Comparison of ENCODE assay signal across 8 cellular contexts in genomic region chr19:35044317-35045117, GRCh38. TPM values are rescaled to one million over a fixed set of nuclear protein-coding genes. Genes with fewer than 3 reads are reported as not detected.
DNase-seq lines count a peak whose midpoint lies in the region; ATAC-seq and TF ChIP-seq lines count a peak whose summit lies in the region.

No MANE protein-coding gene starts in this region.

- TF ChIP-seq CTCF in activated B cell treated with CpG ODN at 0.5 μM for 24 hours (IDR thresholded peaks at IDR 0.05) (peak; percentile 92), liver (IDR thresholded peaks at IDR 0.05; ENCODE audit: low read depth, low read length, missing input control) (peak; percentile 89)

- peak overlapping the region in 1 of 2 donors; percentile 34 for H3K9ac ChIP-seq in liver (ENCODE audit: low read depth in 1 of 2, low read length in 2 of 2)

- no peak overlapping the region for H3K27ac Mint-ChIP-seq in activated B cell treated with CpG ODN at 0.5 μM for 24 hours

- POLR2A ChIA-PET in activated B cell treated with CpG ODN at 0.5 μM for 24 hours (lab: Charles Lee) = no interaction called here

- CTCF ChIA-PET in activated B cell treated with CpG ODN at 0.5 μM for 24 hours (lab: Charles Lee) = interaction anchor here (0.6 to 1.7 kb wide), 11 partner anchors 11 to 171 kb away, joined by 3 to 8 read pairs (median 3); partner anchors contain the start of gene ZNF792

- ATAC-seq in activated B cell treated with CpG ODN at 0.5 μM for 24 hours (ENCODE audit: low read depth) (no peak), HG02973 (IDR thresholded peaks at IDR 0.05; ENCODE audit: unreplicated experiment) (no peak), HG03108 (IDR thresholded peaks at IDR 0.05; ENCODE audit: unreplicated experiment) (no peak)

- intact Hi-C loops in activated B cell treated with CpG ODN at 0.5 μM for 24 hours (cut with micrococcal nuclease) = loop anchor here (1.0 to 2.0 kb wide), 2 partner anchors 46 to 72 kb away; no protein-coding TSS in a partner anchor

- peak overlapping the region; percentile 63 to 78 (median 76) for H3K4me3 ChIP-seq in liver (ENCODE audit: low read depth in 1 of 3, low read length in 3 of 3)

- WGBS in liver = 53% methylated on average over 9 of the region's 9 CpGs

- peaks cover 3% of the 10 kb centered on the region for H3K27me3 Mint-ChIP-seq in activated B cell treated with CpG ODN at 0.5 μM for 24 hours

- TF ChIP-seq RAD21 in liver (IDR thresholded peaks at IDR 0.05) = peak; percentile 74 to 84

- no peaks in the 10 kb centered on the region for H3K36me3 Mint-ChIP-seq in activated B cell treated with CpG ODN at 0.5 μM for 24 hours (ENCODE audit: low read depth)

- H3K4me1 ChIP-seq in liver (ENCODE audit: control insufficient read depth in 4 of 4, insufficient read depth in 4 of 4, low read length in 3 of 4) = peaks cover 27 to 86% (median 57%) of the 10 kb centered on the region in 4 donors

- H3K36me3 ChIP-seq in liver (ENCODE audit: control insufficient read depth in 4 of 4, insufficient read depth in 3 of 4, low read depth in 1 of 4, low read length in 3 of 4) = peaks cover 0 to 5% (median under 1%) of the 10 kb centered on the region in 4 donors

- peaks cover 33% of the 10 kb centered on the region for H3K4me1 Mint-ChIP-seq in activated B cell treated with CpG ODN at 0.5 μM for 24 hours

- no peaks in the 10 kb centered on the region for H3K27me3 ChIP-seq in liver (ENCODE audit: control insufficient read depth in 4 of 4, insufficient read depth in 4 of 4, low read length in 3 of 4)

- DNase-seq in Daoy (ENCODE audit: low read depth) = peak; percentile 62
- DNase-seq in Kasumi-1 (lab: John Stamatoyannopoulos, UW) = peak; percentile 56 to 61
- peak; percentile 49 for DNase-seq in activated B cell treated with CpG ODN at 0.5 μM for 24 hours
- DNase-seq in central memory CD4-positive, alpha-beta T cell = peak; percentile 43
- peak; percentile 23 to 37 for DNase-seq in stimulated activated CD8-positive, alpha-beta memory T cell treated with anti-CD3 and anti-CD28 coated beads, Interleukin-15, amount 100 ng/mL, for 48 hours (ENCODE audit: low read depth in 2 of 2)

- no peak overlapping the region for H3K4me3 Mint-ChIP-seq in activated B cell treated with CpG ODN at 0.5 μM for 24 hours

- H3K9me3 ChIP-seq in liver (ENCODE audit: control insufficient read depth in 4 of 4, low read length in 3 of 4) = no peaks in the 10 kb centered on the region

- H3K27ac ChIP-seq in liver (ENCODE audit: low read depth in 1 of 2, low read length in 2 of 2) = peak overlapping the region; percentile 93 to 98

- no peaks in the 10 kb centered on the region for H3K9me3 Mint-ChIP-seq in activated B cell treated with CpG ODN at 0.5 μM for 24 hours

TF ChIP-seq in liver, 16 proteins besides CTCF, POLR2A, EP300 and RAD21:
- no peak for TF ChIP-seq TAF1 (conservative IDR thresholded peaks at IDR 0.05)
- no peak for TF ChIP-seq JUND (IDR thresholded peaks at IDR 0.05)
- TF ChIP-seq ZBTB33 (IDR thresholded peaks at IDR 0.05) = no peak
- TF ChIP-seq HNF4A (conservative IDR thresholded peaks at IDR 0.05) = no peak
- TF ChIP-seq FOXA2 (IDR thresholded peaks at IDR 0.05) = no peak
- TF ChIP-seq MAX (IDR thresholded peaks at IDR 0.05) = no peak
- no peak for TF ChIP-seq GABPA (IDR thresholded peaks at IDR 0.05 in 1 of 2, conservative IDR thresholded peaks at IDR 0.05 in 1 of 2)
- no peak for TF ChIP-seq NR2F2 (IDR thresholded peaks at IDR 0.05)
- no peak for TF ChIP-seq FOXA1 (IDR thresholded peaks at IDR 0.05)
- TF ChIP-seq YY1 (IDR thresholded peaks at IDR 0.05) = no peak
- TF ChIP-seq SP1 (IDR thresholded peaks at IDR 0.05) = no peak
- TF ChIP-seq RXRA (IDR thresholded peaks at IDR 0.05) = no peak
- no peak for TF ChIP-seq HNF4G (IDR thresholded peaks at IDR 0.05)
- TF ChIP-seq REST (IDR thresholded peaks at IDR 0.05) = no peak
- TF ChIP-seq ATF3 (IDR thresholded peaks at IDR 0.05) = no peak
- TF ChIP-seq EGR1 (IDR thresholded peaks at IDR 0.05; ENCODE audit: low read depth in 2 of 2) = no peak

RNA-seq across cellular contexts. Expression of gene HPN, which starts 3.0 kb away (rescaled TPM):
- total RNA-seq in Daoy (2014; rRNA removed; shearing (Covaris generic)) = not detected in 2 replicates
- total RNA-seq in activated B cell treated with CpG ODN at 0.5 μM for 24 hours (not detected in 2 replicates), liver (100 to 1,000 TPM; 130 to 239 TPM)
- polyA plus RNA-seq in liver = 100 to 1,000 TPM; 430 to 535 TPM

RNA-seq across cellular contexts. Expression of gene SCN1B, which starts 14.2 kb away (rescaled TPM):
- 2.9 and 6.6 TPM in 2 replicates for total RNA-seq in Daoy (2014; rRNA removed; shearing (Covaris generic))
- total RNA-seq in activated B cell treated with CpG ODN at 0.5 μM for 24 hours (0.34 and 0.47 TPM in 2 replicates), liver (1 to 10 TPM; 2.0 to 4.9 TPM)
- polyA plus RNA-seq in liver = 1 to 10 TPM; 1.6 to 5.8 TPM

RNA-seq across cellular contexts. Expression of gene GRAMD1A, which starts 44.4 kb away (rescaled TPM):
- total RNA-seq in Daoy (2014; rRNA removed; shearing (Covaris generic)) = 11.6 and 14.1 TPM in 2 replicates
- total RNA-seq in activated B cell treated with CpG ODN at 0.5 μM for 24 hours (52.9 and 54.4 TPM in 2 replicates), liver (10 to 100 TPM; 12.5 to 14.1 TPM)
- 1 to 10 TPM; 8.6 to 9.9 TPM for polyA plus RNA-seq in liver

Comparison
In these comparisons a context has a peak if more than half of its experiments do, and no peak if none do; other contexts are left out.
1. RNA of gene HPN, which starts 3.0 kb away (total RNA-seq): 130 to 239 TPM in liver; not detected in Daoy and not detected in activated B cell treated with CpG ODN at 0.5 μM for 24 hours; every median in the first group is over 100 times any median in the second.
2. Peak in every context shown above with its lines, with median percentiles within 50 percentile points of each other: DNase-seq.